Comparison of ENCODE assay signal across 8 cellular contexts in genomic region chr11:113532697-113533424, GRCh38. TPM values are rescaled to one million over a fixed set of nuclear protein-coding genes. Genes with fewer than 3 reads are reported as not detected.
DNase-seq lines count a peak whose midpoint lies in the region; ATAC-seq and TF ChIP-seq lines count a peak whose summit lies in the region.

No MANE protein-coding gene starts in this region.

- H2AFZ ChIP-seq in KMS-11 (ENCODE audit: low read depth), result peak overlapping the region; percentile 19; the same call in 1 of the 2 replicates

- DNase-seq in DMS79 (lab: John Stamatoyannopoulos, UW), result peak; percentile 39
- peak; percentile 41 for DNase-seq in Panc1 (ENCODE audit: low read depth, low spot score)
- peak; percentile 65 to 68 for DNase-seq in activated T-cell treated with anti-CD3 and anti-CD28 coated beads, Interleukin-2, amount 50 U/mL, for 48 hours
- DNase-seq in fibroblast of the conjunctiva (ENCODE audit: low read depth), result peak; percentile 47
- DNase-seq in non-pigmented ciliary epithelial cell (ENCODE audit: low read depth), result peak; percentile 27
- DNase-seq in testis, result peak; percentile 92

- H3K4me3 ChIP-seq in KMS-11 (IDR thresholded peaks at IDR 0.05; ENCODE audit: insufficient read depth, low read depth, low read length), result no peak overlapping the region
- H3K4me3 ChIP-seq in Panc1 (ENCODE audit: low read depth in 2 of 2, low read length in 2 of 2), result no peak overlapping the region
- H3K4me3 ChIP-seq in testis, result no peak overlapping the region

- CTCF ChIA-PET in Panc1 (lab: Charles Lee), result interaction anchor here (0.6 to 1.0 kb wide), 3 partner anchors 13 to 417 kb away, joined by 3 to 4 read pairs (median 4); no protein-coding TSS in a partner anchor

- in situ Hi-C loops in Panc1 (cut with HindIII; ENCODE audit: low pct_unique_long_range_greater_than_20kb, low sequenced_read_pairs), result no loop called here

- TF ChIP-seq CTCF in KMS-11 (conservative IDR thresholded peaks at IDR 0.05; ENCODE audit: low read depth, low read length) (peak; percentile 70), Panc1 (IDR thresholded peaks at IDR 0.05) (peak; percentile 96), testis (IDR thresholded peaks at IDR 0.05) (peak; percentile 68 to 81 (median 69))

- no peaks in the 10 kb centered on the region for H3K79me2 ChIP-seq in KMS-11 (ENCODE audit: insufficient read depth, low read depth)

- intact Hi-C loops in Panc1 (cut with micrococcal nuclease; ENCODE audit: unreplicated experiment) (loop anchor here (1.0 to 5.0 kb wide), 2 partner anchors 199 to 228 kb away; no protein-coding TSS in a partner anchor), testis (cut with DNase I; ENCODE audit: low total_unique reads) (no loop called here)

- no peak for TF ChIP-seq POLR2A in testis (IDR thresholded peaks at IDR 0.05)

- H3K36me3 ChIP-seq in KMS-11 (ENCODE audit: insufficient read depth) (no peaks in the 10 kb centered on the region), Panc1 (ENCODE audit: control insufficient read depth, insufficient read depth, low read length) (no peaks in the 10 kb centered on the region), testis (ENCODE audit: low read depth, missing control alignments) (no peaks in the 10 kb centered on the region)

- H3K9ac ChIP-seq in KMS-11, result no peak overlapping the region

- no TSS peak for BruUV-seq in Panc1 (replicated peaks; lab: Mats Ljungman, UMichigan)

- H4K20me1 ChIP-seq in KMS-11 (ENCODE audit: insufficient read depth), result no peaks in the 10 kb centered on the region

- H3K27ac ChIP-seq in KMS-11, result no peak overlapping the region
- H3K27ac ChIP-seq in Panc1 (ENCODE audit: low read length), result peak overlapping the region; percentile 26; the same call in 1 of the 2 replicates
- H3K27ac ChIP-seq in testis, result no peak overlapping the region

- 8 to 23% methylated on average over 6 to 9 of the region's 9 CpGs for WGBS in testis, 2 donors

- POLR2A ChIA-PET in Panc1 (lab: Charles Lee), result no interaction called here

- ATAC-seq in Panc1 (peak; percentile 89), GM19455 (IDR thresholded peaks at IDR 0.05; ENCODE audit: unreplicated experiment) (no peak)

- H3K27me3 ChIP-seq in KMS-11 (ENCODE audit: insufficient read depth, low read depth) (no peaks in the 10 kb centered on the region), Panc1 (ENCODE audit: control insufficient read depth, insufficient read depth, low read length) (peaks cover 3% of the 10 kb centered on the region; the same call in 1 of the 2 replicates), testis (no peaks in the 10 kb centered on the region)

- H3K4me2 ChIP-seq in KMS-11, result no peak overlapping the region; the same call in 1 of the 2 replicates

- H3K9me3 ChIP-seq in Panc1 (ENCODE audit: control insufficient read depth, insufficient read depth, low read depth, low read length), result no peaks in the 10 kb centered on the region
- H3K9me3 ChIP-seq in testis, result no peaks in the 10 kb centered on the region

- H3K4me1 ChIP-seq in KMS-11 (ENCODE audit: low read depth, poor library complexity, severe bottlenecking) (no peaks in the 10 kb centered on the region), Panc1 (ENCODE audit: control insufficient read depth, insufficient read depth, low read length) (no peaks in the 10 kb centered on the region), testis (no peaks in the 10 kb centered on the region)

RNA-seq across cellular contexts. Expression of gene DRD2, which starts 57.7 kb away (rescaled TPM):
- total RNA-seq in Panc1 (2021; ENCODE audit: unreplicated experiment) (5.3 TPM), testis (1 to 10 TPM in 1 of 2 donors, under 1 TPM in 1; 0.74 to 2.5 TPM)
- 11.5 TPM for polyA plus RNA-seq in Panc1 (2012; ENCODE audit: insufficient read length)
- polyA plus RNA-seq in testis (ENCODE audit: insufficient read depth, low read depth, low replicate concordance), result 2.6 TPM

Comparison
In these comparisons a context has a peak if more than half of its experiments do, and no peak if none do; other contexts are left out.
1. DNase-seq: peak in every context shown above with its lines; median percentile 92 in testis; 66 in activated T-cell treated with anti-CD3 and anti-CD28 coated beads, Interleukin-2, amount 50 U/mL, for 48 hours; 47 in fibroblast of the conjunctiva; 41 in Panc1; 39 in DMS79; 27 in non-pigmented ciliary epithelial cell.